ENCODE assay signal across 8 cellular contexts in the genomic region with DNA sequence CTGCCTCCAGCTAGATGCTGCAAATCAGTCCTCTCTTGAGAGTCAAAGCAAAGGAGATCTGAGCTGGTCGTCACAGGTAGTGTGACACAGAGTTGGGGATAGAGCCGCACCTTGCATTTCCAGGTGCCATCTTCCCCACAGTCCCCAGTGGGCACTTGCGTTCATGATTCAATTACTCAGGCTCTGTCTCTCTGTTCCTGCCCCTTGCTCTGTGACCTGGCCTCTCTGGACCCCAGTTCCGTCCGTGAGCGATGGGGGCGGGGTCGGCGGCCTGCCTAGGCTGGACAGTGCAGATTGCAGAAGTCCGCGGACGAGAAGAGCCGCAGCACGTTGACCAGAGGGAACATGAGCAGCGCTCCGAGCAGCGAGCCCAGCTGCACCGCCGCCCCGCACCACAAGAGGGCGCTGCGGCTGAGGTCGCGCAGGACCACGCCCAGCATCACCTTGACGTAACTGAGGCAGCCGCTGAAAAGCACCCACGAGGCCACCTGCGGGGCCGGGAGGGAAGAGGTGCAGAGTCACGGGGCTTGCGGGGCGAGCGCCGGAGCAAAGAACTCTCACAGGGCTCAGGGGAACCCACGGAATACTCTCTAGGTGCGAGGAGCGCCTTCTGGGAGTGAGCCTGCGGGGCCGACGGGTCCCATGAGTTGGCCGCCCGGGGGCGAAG. TPM values are rescaled to one million over a fixed set of nuclear protein-coding genes. Genes with fewer than 3 reads are reported as not detected.
DNase-seq lines count a peak whose midpoint lies in the region; TF ChIP-seq lines count a peak whose summit lies in the region.

No MANE protein-coding gene starts in this region.

- peaks cover 48% of the 10 kb centered on the region for H3K27me3 Mint-ChIP-seq in HFFc6 (ENCODE audit: insufficient read depth)

- WGBS in iPS DF 6.9 (ENCODE audit: insufficient coverage, insufficient read length) = no CpG with 5 or more reads among the region's 44 CpGs

- TF ChIP-seq CTCF in AG09319 (IDR thresholded peaks at IDR 0.05; ENCODE audit: low read depth, low read length) (peak; percentile 48), HFFc6 (IDR thresholded peaks at IDR 0.05) (peak; percentile 91)

- peaks cover 3% of the 10 kb centered on the region; the same call in 1 of the 2 replicates for H3K27me3 ChIP-seq in iPS DF 6.9 (ENCODE audit: control insufficient read depth, insufficient read depth, low read length)

- no peak overlapping the region for H3K27ac Mint-ChIP-seq in HFFc6

- H3K27ac ChIP-seq in iPS DF 6.9 (ENCODE audit: low read length) = no peak overlapping the region

- H3K4me3 Mint-ChIP-seq in HFFc6 = no peak overlapping the region

- no peaks in the 10 kb centered on the region for H3K9me3 Mint-ChIP-seq in HFFc6

- H3K4me3 ChIP-seq in iPS DF 6.9 (ENCODE audit: low read length) = no peak overlapping the region

- no peaks in the 10 kb centered on the region for H3K36me3 Mint-ChIP-seq in HFFc6 (ENCODE audit: low read depth)

- no peak for DNase-seq in AG09319 (ENCODE audit: extremely low read depth, low read depth)
- no peak for DNase-seq in HFFc6
- DNase-seq in activated T-cell treated with anti-CD3 and anti-CD28 coated beads, Interleukin-2, amount 50 U/mL, for 48 hours = peak; percentile 63 to 71
- peak; percentile 64 for DNase-seq in iPS DF 6.9 (ENCODE audit: low read depth, low spot score)
- DNase-seq in stimulated activated CD8-positive, alpha-beta memory T cell treated with anti-CD3 and anti-CD28 coated beads, Interleukin-15, amount 100 ng/mL, for 48 hours (ENCODE audit: low read depth in 2 of 2) = peak; percentile 15 to 21
- DNase-seq in cerebellar nuclear complex (lab: John Stamatoyannopoulos, UW) = no peak
- DNase-seq in SW480 (ENCODE audit: low spot score) = no peak
- DNase-seq in effector CD4-positive, alpha-beta T cell = no peak

- H3K36me3 ChIP-seq in iPS DF 6.9 (ENCODE audit: control insufficient read depth, insufficient read depth, low read length) = no peaks in the 10 kb centered on the region; the same call in 1 of the 2 replicates

- H3K4me1 Mint-ChIP-seq in HFFc6 (ENCODE audit: low read depth) = no peaks in the 10 kb centered on the region

- H3K9me3 ChIP-seq in iPS DF 6.9 (ENCODE audit: control insufficient read depth, insufficient read depth, low read length) = no peaks in the 10 kb centered on the region

- no peaks in the 10 kb centered on the region for H3K4me1 ChIP-seq in iPS DF 6.9 (ENCODE audit: control insufficient read depth, insufficient read depth, low read length)

RNA-seq across cellular contexts. Expression of a gene that starts 7.4 kb away (rescaled TPM):
- under 1 TPM in 2 of 6 experiments, not detected in 4; 0.05 to 0.07 TPM for total RNA-seq in HFFc6 (2021; fragmentation: NEBNext Ultra II Directional; extraction: Animal tissue kit (Norgen Biotek cat#: 25700))

Comparison
In these comparisons a context has a peak if more than half of its experiments do, and no peak if none do; other contexts are left out.
1. DNase-seq: peak in activated T-cell treated with anti-CD3 and anti-CD28 coated beads, Interleukin-2, amount 50 U/mL, for 48 hours (2 of 2), iPS DF 6.9 (single experiment) and stimulated activated CD8-positive, alpha-beta memory T cell treated with anti-CD3 and anti-CD28 coated beads, Interleukin-15, amount 100 ng/mL, for 48 hours (2 of 2); none in AG09319 (single experiment), HFFc6 (single experiment), cerebellar nuclear complex (0 of 2), SW480 (single experiment) and effector CD4-positive, alpha-beta T cell (single experiment).